ENCODE assay signal across 8 cellular contexts in the genomic region with DNA sequence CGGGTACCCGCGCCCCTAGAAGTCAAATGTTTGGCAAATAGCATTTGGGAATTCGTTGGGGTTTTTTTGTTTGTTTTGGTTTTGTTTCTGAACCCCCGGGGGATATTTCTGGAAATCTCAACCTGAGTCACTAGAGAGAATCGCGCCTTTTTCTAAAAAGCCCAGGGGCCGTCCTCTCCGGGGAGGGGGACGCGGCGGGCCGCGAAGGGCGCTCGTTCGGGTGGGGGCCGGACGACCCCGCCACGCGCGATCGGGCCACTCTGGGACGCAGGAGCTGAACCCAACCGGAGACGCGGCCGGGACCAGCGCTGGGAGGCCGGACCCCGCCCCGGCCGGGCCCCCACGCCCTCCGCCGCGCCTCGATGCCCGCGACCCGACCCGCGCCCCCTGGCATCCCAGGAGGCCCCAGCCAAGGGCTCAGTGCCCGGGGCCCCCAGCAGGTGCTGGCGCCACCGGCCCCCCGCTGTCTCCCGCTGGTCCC. TPM values are rescaled to one million over a fixed set of nuclear protein-coding genes. Genes with fewer than 3 reads are reported as not detected.
A peak's percentile ranks its signal among the peaks of the same experiment; 100 is the strongest.
DNase-seq lines count a peak whose midpoint lies in the region; ATAC-seq and TF ChIP-seq lines count a peak whose summit lies in the region.

No MANE protein-coding gene starts in this region.

- H3K4me1 ChIP-seq in thymus (ENCODE audit: control insufficient read depth, insufficient read depth, low read length), result peaks cover 28% of the 10 kb centered on the region

- peak; percentile 6 to 12 for ATAC-seq in activated CD4-positive, CD25-positive, alpha-beta regulatory T cell treated with anti-CD3 and anti-CD28 coated beads, Interleukin-2, amount 50 U/mL, for 24 hours
- ATAC-seq in HG03354 (IDR thresholded peaks at IDR 0.05; ENCODE audit: poor library complexity, severe bottlenecking, unreplicated experiment), result peak; percentile 26
- ATAC-seq in left lobe of liver, result peak; percentile 32

- H3K4me3 ChIP-seq in astrocyte of the spinal cord (ENCODE audit: low read depth, low read length) (peak overlapping the region; percentile 36), thymus (ENCODE audit: low read length) (peak overlapping the region; percentile 82)

- WGBS in thymus, result 2% methylated on average over 49 of the region's 49 CpGs

- in situ Hi-C loops in astrocyte of the spinal cord (cut with HindIII; ENCODE audit: low sequenced_read_pairs), result no loop called here

- no peaks in the 10 kb centered on the region for H3K9me3 ChIP-seq in thymus (ENCODE audit: control insufficient read depth)

- no peaks in the 10 kb centered on the region for H3K27me3 ChIP-seq in thymus (ENCODE audit: control insufficient read depth, insufficient read depth)

- TF ChIP-seq CTCF in astrocyte of the spinal cord (IDR thresholded peaks at IDR 0.05; ENCODE audit: low read depth, low read length), result no peak

- H3K27ac ChIP-seq in thymus (ENCODE audit: low read depth), result peak overlapping the region; percentile 87

- H3K36me3 ChIP-seq in thymus (ENCODE audit: control insufficient read depth, insufficient read depth), result no peaks in the 10 kb centered on the region

- no peak for DNase-seq in activated CD4-positive, CD25-positive, alpha-beta regulatory T cell treated with anti-CD3 and anti-CD28 coated beads, Interleukin-2, amount 50 U/mL, for 72 hours
- DNase-seq in astrocyte of the spinal cord (ENCODE audit: low read depth, low spot score) (no peak), left lobe of liver (ENCODE audit: low spot score) (no peak), cerebellar nuclear complex (lab: John Stamatoyannopoulos, UW) (no peak), ureter (ENCODE audit: low spot score) (no peak)

RNA-seq across cellular contexts. Expression of a gene that starts 0.3 kb away (rescaled TPM):
- total RNA-seq in left lobe of liver, result 47.0 TPM
- 95.0 TPM for polyA plus RNA-seq in thymus
- total RNA-seq in ureter, result 160 TPM
